8 cellular contexts compared by ENCODE assay signal in genomic region chr14:59484611-59485174, GRCh38. TPM values are rescaled to one million over a fixed set of nuclear protein-coding genes. Genes with fewer than 3 reads are reported as not detected.
DNase-seq lines count a peak whose midpoint lies in the region; ATAC-seq and TF ChIP-seq lines count a peak whose summit lies in the region.

No MANE protein-coding gene starts in this region.

- peak overlapping the region; percentile 91 for H3K4me3 ChIP-seq in BJ (ENCODE audit: low read depth, low read length)
- H3K4me3 ChIP-seq in SK-N-SH (ENCODE audit: low read depth in 2 of 2, low read length in 1 of 2) = peak overlapping the region; percentile 68 to 89
- peak overlapping the region; percentile 87 for H3K4me3 ChIP-seq in fibroblast of mammary gland (ENCODE audit: control insufficient read depth, low read depth, low read length)

- peaks cover 26% of the 10 kb centered on the region for H3F3A ChIP-seq in SK-N-SH (replicated peaks; ENCODE audit: insufficient read depth)

- WGBS in SK-N-SH (ENCODE audit: low lambda C conversion rate) = under 1% methylated on average over 26 of the region's 35 CpGs

- TF ChIP-seq CTCF in BJ (IDR thresholded peaks at IDR 0.05; ENCODE audit: insufficient read depth, low read depth, low read length) (no peak), SK-N-SH (IDR thresholded peaks at IDR 0.05) (no peak), fibroblast of mammary gland (conservative IDR thresholded peaks at IDR 0.05; ENCODE audit: control insufficient read depth, insufficient read depth, low read depth, low read length) (no peak), osteocyte (IDR thresholded peaks at IDR 0.05) (no peak)

- no peaks in the 10 kb centered on the region; the same call in 1 of the 2 replicates for H3K9me2 ChIP-seq in SK-N-SH

- peaks cover 12 to 26% of the 10 kb centered on the region in 2 experiments; a peak in 3 of 4 replicates for H3K4me1 ChIP-seq in SK-N-SH (ENCODE audit: control insufficient read depth in 1 of 2, insufficient read depth in 2 of 2, low read depth in 1 of 2, low read length in 1 of 2)

- POLR2A ChIA-PET in BJ (lab: Charles Lee) (interaction anchor here (0.5 kb wide), 1 partner anchor 746 kb away, joined by 3 read pairs; no protein-coding TSS in a partner anchor), SK-N-SH (lab: Yijun Ruan, JAX) (interaction anchor here (0.7 to 2.0 kb wide), 6 partner anchors 11 to 1057 kb away, joined by 3 to 17 read pairs (median 4); partner anchors contain the start of genes CCDC175, DAAM1, GPR135 and KIAA0586)

- TF ChIP-seq RAD21 in SK-N-SH (IDR thresholded peaks at IDR 0.05; ENCODE audit: low read length) = no peak

- CTCF ChIA-PET in BJ (lab: Yijun Ruan, JAX) = interaction anchor here (0.7 to 1.6 kb wide), 10 partner anchors 10 to 700 kb away, joined by 3 to 9 read pairs (median 4); partner anchors contain the start of gene GPR135
- CTCF ChIA-PET in SK-N-SH (lab: Yijun Ruan, JAX) = interaction anchor here (1.0 to 3.4 kb wide), 13 partner anchors 11 to 299 kb away, joined by 3 to 27 read pairs (median 4); partner anchors contain the start of genes CCDC175 and GPR135

- H3K27ac Mint-ChIP-seq in osteocyte (ENCODE audit: unreplicated experiment) = peak overlapping the region; percentile 96

- H3K36me3 ChIP-seq in BJ (ENCODE audit: control insufficient read depth, insufficient read depth, low read length) = peaks cover 3% of the 10 kb centered on the region; the same call in 1 of the 2 replicates
- H3K36me3 ChIP-seq in SK-N-SH (replicated peaks in 1 of 2; ENCODE audit: control insufficient read depth in 1 of 2, insufficient read depth in 2 of 2, low read length in 1 of 2) = peaks cover 29 to 39% of the 10 kb centered on the region in 2 experiments

- H3K27me3 ChIP-seq in BJ (ENCODE audit: control insufficient read depth, insufficient read depth, low read length) (no peaks in the 10 kb centered on the region), SK-N-SH (ENCODE audit: insufficient read depth) (no peaks in the 10 kb centered on the region)

- no peaks in the 10 kb centered on the region for H3K9me3 Mint-ChIP-seq in osteocyte (ENCODE audit: unreplicated experiment)

- H3K27ac ChIP-seq in SK-N-SH (ENCODE audit: low read depth in 2 of 2, low read length in 1 of 2) = peak overlapping the region; percentile 97 to 99

- peak overlapping the region; percentile 93 for H3K4me3 Mint-ChIP-seq in osteocyte (ENCODE audit: unreplicated experiment)

- H3K36me3 Mint-ChIP-seq in osteocyte (ENCODE audit: unreplicated experiment) = peaks cover 26% of the 10 kb centered on the region

- no peaks in the 10 kb centered on the region for H3K9me3 ChIP-seq in SK-N-SH

- H3K9ac ChIP-seq in SK-N-SH = peak overlapping the region; percentile 95

- DNase-seq in BJ (ENCODE audit: low read depth) (no peak), SK-N-SH (no peak), fibroblast of mammary gland (ENCODE audit: low read depth) (peak; percentile 37), osteocyte (ENCODE audit: extremely low spot score, unreplicated experiment) (no peak), NCI-H187 treated with DMSO at 0.1 percent for 48 hours (lab: John Stamatoyannopoulos, UW) (no peak), AG08395 (ENCODE audit: low spot score) (no peak)

- no peak for TF ChIP-seq EP300 in SK-N-SH (IDR thresholded peaks at IDR 0.05; ENCODE audit: borderline replicate concordance in 1 of 2, low read depth in 1 of 2, low read length in 1 of 2)

- H3K4me1 Mint-ChIP-seq in osteocyte (ENCODE audit: unreplicated experiment) = peaks cover 58% of the 10 kb centered on the region

- no peaks in the 10 kb centered on the region for H3K27me3 Mint-ChIP-seq in osteocyte (ENCODE audit: unreplicated experiment)

- peak; percentile 34 for ATAC-seq in GM19043 (IDR thresholded peaks at IDR 0.05; ENCODE audit: low read depth, unreplicated experiment)
- peak; percentile 46 for ATAC-seq in HG03159 (IDR thresholded peaks at IDR 0.05; ENCODE audit: unreplicated experiment)

- H3K4me2 ChIP-seq in SK-N-SH = peak overlapping the region; percentile 77

- peaks cover 95% of the 10 kb centered on the region for H3K79me2 ChIP-seq in SK-N-SH (ENCODE audit: insufficient read depth)

- H4K20me1 ChIP-seq in SK-N-SH (ENCODE audit: insufficient read depth) = 0 out of 2 replicates have a peak, but pooled peaks cover 5% of the 10 kb centered on the region

- peak overlapping the region; percentile 67 for H2AFZ ChIP-seq in SK-N-SH (ENCODE audit: low read depth)

TF ChIP-seq in SK-N-SH, 30 proteins besides CTCF, POLR2A, EP300 and RAD21 (continues in another document):
- TF ChIP-seq NRF1 (IDR thresholded peaks at IDR 0.05; ENCODE audit: low read depth, low read length) = 0 out of 2 replicates have a peak, but pooled peaks have one; percentile 5
- TF ChIP-seq TCF12 (IDR thresholded peaks at IDR 0.05) = peak; percentile 1; the same call in 1 of the 2 replicates
- TF ChIP-seq PBX3 (IDR thresholded peaks at IDR 0.05) = peak; percentile 18; the same call in 1 of the 2 replicates
- TF ChIP-seq RFX5 (IDR thresholded peaks at IDR 0.05; ENCODE audit: low read length) = no peak
- peak; percentile 29; the same call in 1 of the 2 replicates for TF ChIP-seq GATA2 (CRISPR knock-in tag; IDR thresholded peaks at IDR 0.05)
- no peak for TF ChIP-seq TEAD4 (IDR thresholded peaks at IDR 0.05; ENCODE audit: borderline replicate concordance, insufficient read depth)
- TF ChIP-seq IRF3 (IDR thresholded peaks at IDR 0.05; ENCODE audit: low read depth, low read length) = no peak
- no peak for TF ChIP-seq CHD2 (IDR thresholded peaks at IDR 0.05; ENCODE audit: low read length, partially characterized antibody)
- TF ChIP-seq SMC3 (IDR thresholded peaks at IDR 0.05; ENCODE audit: low read depth, low read length) = no peak
- no peak for TF ChIP-seq REST (IDR thresholded peaks at IDR 0.05; ENCODE audit: low read depth, low read length)

RNA-seq across cellular contexts. Expression of gene JKAMP, which starts 0.4 kb away (rescaled TPM):
- polyA plus RNA-seq in BJ (2011; rRNA removed) = 93.4 and 174 TPM in 2 replicates
- 34.3 and 42.0 TPM in 2 replicates for polyA minus RNA-seq in BJ (2011; rRNA and poly(A)+ RNA removed)
- 95.4 and 146 TPM in 2 replicates for polyA plus RNA-seq in SK-N-SH (2012; rRNA removed)
- polyA plus RNA-seq in SK-N-SH (2012; cell fraction: cytosol; rRNA removed) = 133 and 160 TPM in 2 replicates
- polyA plus RNA-seq in SK-N-SH (2012; cell fraction: nucleus; rRNA removed) = 97.0 and 184 TPM in 2 replicates
- total RNA-seq in osteocyte = 47.6 and 53.4 TPM in 2 replicates

RNA-seq across cellular contexts. Expression of gene L3HYPDH, which starts 0.5 kb away (rescaled TPM):
- polyA plus RNA-seq in BJ (2011; rRNA removed) (28.0 and 40.1 TPM in 2 replicates), SK-N-SH (2012; rRNA removed) (66.2 and 120 TPM in 2 replicates)
- 16.3 and 16.4 TPM in 2 replicates for polyA minus RNA-seq in BJ (2011; rRNA and poly(A)+ RNA removed)
- polyA plus RNA-seq in SK-N-SH (2012; cell fraction: cytosol; rRNA removed) = 32.0 and 34.4 TPM in 2 replicates
- 242 and 548 TPM in 2 replicates for polyA plus RNA-seq in SK-N-SH (2012; cell fraction: nucleus; rRNA removed)
- 31.9 and 32.2 TPM in 2 replicates for total RNA-seq in osteocyte

RNA-seq across cellular contexts. Expression of gene GPR135, which starts 19.5 kb away (rescaled TPM):
- polyA plus RNA-seq in BJ (2011; rRNA removed) = 1.3 and 1.6 TPM in 2 replicates
- 1.3 and 1.6 TPM in 2 replicates for polyA minus RNA-seq in BJ (2011; rRNA and poly(A)+ RNA removed)
- 2.1 and 2.3 TPM in 2 replicates for polyA plus RNA-seq in SK-N-SH (2012; rRNA removed)
- 0.41 and 0.52 TPM in 2 replicates for polyA plus RNA-seq in SK-N-SH (2012; cell fraction: cytosol; rRNA removed)
- polyA plus RNA-seq in SK-N-SH (2012; cell fraction: nucleus; rRNA removed) = 15.9 and 18.1 TPM in 2 replicates
- total RNA-seq in osteocyte = 3.5 and 3.6 TPM in 2 replicates
